Comparison of ENCODE assay signal across 15 cellular contexts in the genomic region with DNA sequence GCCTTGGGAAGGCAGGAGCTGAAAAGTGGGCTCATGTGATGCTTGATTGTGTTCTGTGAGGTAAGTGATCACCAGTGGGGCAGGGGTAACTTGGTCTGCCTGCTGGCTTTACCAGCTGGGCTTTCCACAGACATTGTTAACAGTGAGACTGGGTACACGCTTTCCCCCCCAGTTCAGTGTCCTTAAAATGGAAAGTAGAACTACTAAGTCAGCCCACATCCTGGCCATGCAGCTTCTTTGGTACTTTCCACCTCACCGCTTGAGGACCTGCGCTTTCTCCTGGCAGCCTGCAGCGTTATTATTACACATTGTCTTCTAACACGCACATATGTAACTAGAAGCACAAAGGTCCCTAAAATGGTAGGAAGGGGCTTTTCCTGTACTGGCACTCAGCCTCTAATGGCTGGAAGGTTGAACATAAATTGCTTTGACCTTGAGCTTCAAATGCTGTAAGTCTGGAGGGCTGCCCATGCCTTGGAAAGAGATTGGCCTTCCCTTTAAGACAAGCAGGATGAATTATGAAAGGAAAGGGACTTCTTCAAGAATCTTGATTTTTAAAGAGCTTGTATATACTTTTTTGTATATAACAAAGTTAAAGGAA.
DNase-seq lines count a peak whose midpoint lies in the region; ATAC-seq and TF ChIP-seq lines count a peak whose summit lies in the region.
"Had no signal": no experiment of that assay in that cellular context is flagged by ENCODE, and none has a peak within 500 bp of the region (broad histone marks: within the 10 kb centered on the region; RNA-seq: fewer than 3 reads in every experiment).

No MANE protein-coding gene starts in this region.

- H3K27ac Mint-ChIP-seq in T-helper 17 cell = no peak overlapping the region
- H3K27ac Mint-ChIP-seq: activated T-helper 2 cell treated with anti-CD3 and anti-CD28 coated beads, Interferon-gamma antibody, Interleukin-2, Interleukin-4, amounts not matched to agents 10 μg/mL and 5 μg/mL and 100 μg/mL, durations not matched to agents 14 hours and 24 hours and 36 hours; brain had no signal

- H3K4me3 Mint-ChIP-seq in T-helper 17 cell = no peak overlapping the region
- H3K4me3 Mint-ChIP-seq: brain had no signal

- H3K4me1 ChIP-seq in Peyer's patch = no peaks in the 10 kb centered on the region

- H3K9me3 ChIP-seq in T-helper 17 cell (ENCODE audit: control insufficient read depth, low read length, poor library complexity, severe bottlenecking) (peaks cover 3% of the 10 kb centered on the region), Peyer's patch (no peaks in the 10 kb centered on the region)

- H3K36me3 ChIP-seq in Peyer's patch = no peaks in the 10 kb centered on the region

- peak; percentile 48 for DNase-seq in GM10266 (ENCODE audit: extremely low spot score)
- DNase-seq in T-helper 17 cell = no peak
- DNase-seq in UCSD-AML1 (lab: John Stamatoyannopoulos, UW; ENCODE audit: unreplicated experiment) = no peak
- DNase-seq in Peyer's patch = no peak
- DNase-seq in stimulated activated CD4-positive, alpha-beta T cell treated with anti-CD3 and anti-CD28 coated beads, Interleukin-15, amount 100 ng/mL, for 24 hours = no peak
- DNase-seq: EL; head of caudate nucleus; NCI-H1694; stimulated activated CD8-positive, alpha-beta memory T cell treated with anti-CD3 and anti-CD28 coated beads, Interleukin-4, amount 100 ng/mL, for 48 hours had no signal

- no peaks in the 10 kb centered on the region for H3K27me3 ChIP-seq in Peyer's patch

- no peaks in the 10 kb centered on the region for H3K4me1 Mint-ChIP-seq in T-helper 17 cell

- H3K4me3 ChIP-seq in Peyer's patch = no peak overlapping the region

- no peak for TF ChIP-seq CTCF in GM10266 (IDR thresholded peaks at IDR 0.05; ENCODE audit: control insufficient read depth, insufficient read depth, low read depth, missing control alignments)
- no peak for TF ChIP-seq CTCF in Peyer's patch (IDR thresholded peaks at IDR 0.05)

- ATAC-seq in GM19035 (IDR thresholded peaks at IDR 0.05; ENCODE audit: unreplicated experiment) (peak; percentile 91), GM21786 (IDR thresholded peaks at IDR 0.05; ENCODE audit: unreplicated experiment) (peak; percentile 90), HG03196 (IDR thresholded peaks at IDR 0.05; ENCODE audit: unreplicated experiment) (peak; percentile 77), T-helper 17 cell (no peak)
- ATAC-seq: HepG2 had no signal

- no peak for TF ChIP-seq POLR2A in Peyer's patch (IDR thresholded peaks at IDR 0.05)

- peaks cover 54% of the 10 kb centered on the region for H3K27me3 Mint-ChIP-seq in T-helper 17 cell
- H3K27me3 Mint-ChIP-seq: brain had no signal

- H3K27ac ChIP-seq in Peyer's patch = no peak overlapping the region

- no peaks in the 10 kb centered on the region for H3K36me3 Mint-ChIP-seq in T-helper 17 cell (ENCODE audit: low read depth)
- H3K36me3 Mint-ChIP-seq: brain had no signal
